In genomic region chr9:135258461-135258860, GRCh38 we compare ENCODE assay signal across 27 cellular contexts.
"Had no signal": no experiment of that assay in that cellular context is flagged by ENCODE, and none has a peak within 500 bp of the region (broad histone marks: within the 10 kb centered on the region; RNA-seq: fewer than 3 reads in every experiment).

No MANE protein-coding gene starts in this region.

- H3K4me1 Mint-ChIP-seq: naive thymus-derived CD4-positive, alpha-beta T cell; natural killer cell; nephron; neural progenitor cell; stimulated activated effector memory CD8-positive, alpha-beta T cell treated with anti-CD3 and anti-CD28 coated beads, Interleukin-12 subunit alpha, Interleukin-12 subunit beta, amount 100 ng/mL, for 72 hours; stimulated activated naive B cell treated with anti-CD40 and anti-IgM and Interleukin-4, amounts not matched to agents 10 μg/mL and 1 μg/mL and 100 μg/mL, for 72 hours had no signal

- FAIRE-seq: small intestine had no signal

- H3K4me2 ChIP-seq: neural progenitor cell had no signal

- H3K9ac ChIP-seq: neural progenitor cell, parathyroid adenoma had no signal

- H3K27ac Mint-ChIP-seq: naive thymus-derived CD4-positive, alpha-beta T cell; natural killer cell; nephron; neural progenitor cell; progenitor cell of endocrine pancreas; stimulated activated effector memory CD8-positive, alpha-beta T cell treated with anti-CD3 and anti-CD28 coated beads, Interleukin-12 subunit alpha, Interleukin-12 subunit beta, amount 100 ng/mL, for 72 hours; stimulated activated naive B cell treated with anti-CD40 and anti-IgM and Interleukin-4, amounts not matched to agents 10 μg/mL and 1 μg/mL and 100 μg/mL, for 72 hours; stimulated activated naive CD8-positive, alpha-beta T cell treated with anti-CD3 and anti-CD28 coated beads, Interleukin-15, Interleukin-2, amounts not matched to agents 100 ng/mL and 50 ng/mL, for 24 hours had no signal

- H2AFZ ChIP-seq: neural progenitor cell, parathyroid adenoma had no signal

- H3K36me3 ChIP-seq: neural progenitor cell, neutrophil, ovary, right lobe of liver, sigmoid colon, stomach, thoracic aorta, thyroid gland, tibial nerve, upper lobe of left lung, uterus had no signal

- H3K4me1 ChIP-seq: parathyroid adenoma, psoas muscle, right lobe of liver, sigmoid colon, thyroid gland, upper lobe of left lung, uterus had no signal

- H3K27ac ChIP-seq: neural progenitor cell, neutrophil, ovary, parathyroid adenoma, psoas muscle, right lobe of liver, sigmoid colon, stomach, thoracic aorta, thyroid gland, tibial nerve, upper lobe of left lung, uterus had no signal

- H3K9me3 Mint-ChIP-seq: natural killer cell; nephron; neural progenitor cell; stimulated activated effector memory CD8-positive, alpha-beta T cell treated with anti-CD3 and anti-CD28 coated beads, Interleukin-12 subunit alpha, Interleukin-12 subunit beta, amount 100 ng/mL, for 72 hours; stimulated activated naive B cell treated with anti-CD40 and anti-IgM and Interleukin-4, amounts not matched to agents 10 μg/mL and 1 μg/mL and 100 μg/mL, for 72 hours; stimulated activated naive CD8-positive, alpha-beta T cell treated with anti-CD3 and anti-CD28 coated beads, Interleukin-15, Interleukin-2, amounts not matched to agents 100 ng/mL and 50 ng/mL, for 24 hours had no signal

- H3K36me3 Mint-ChIP-seq: naive thymus-derived CD4-positive, alpha-beta T cell; natural killer cell; neural progenitor cell; stimulated activated effector memory CD8-positive, alpha-beta T cell treated with anti-CD3 and anti-CD28 coated beads, Interleukin-12 subunit alpha, Interleukin-12 subunit beta, amount 100 ng/mL, for 72 hours; stimulated activated naive B cell treated with anti-CD40 and anti-IgM and Interleukin-4, amounts not matched to agents 10 μg/mL and 1 μg/mL and 100 μg/mL, for 72 hours had no signal

- H3K4me3 Mint-ChIP-seq: naive thymus-derived CD4-positive, alpha-beta T cell; natural killer cell; nephron; neural progenitor cell; stimulated activated effector memory CD8-positive, alpha-beta T cell treated with anti-CD3 and anti-CD28 coated beads, Interleukin-12 subunit alpha, Interleukin-12 subunit beta, amount 100 ng/mL, for 72 hours; stimulated activated naive B cell treated with anti-CD40 and anti-IgM and Interleukin-4, amounts not matched to agents 10 μg/mL and 1 μg/mL and 100 μg/mL, for 72 hours; stimulated activated naive CD8-positive, alpha-beta T cell treated with anti-CD3 and anti-CD28 coated beads, Interleukin-15, Interleukin-2, amounts not matched to agents 100 ng/mL and 50 ng/mL, for 24 hours had no signal

- DNase-seq: naive thymus-derived CD4-positive, alpha-beta T cell; natural killer cell; ovary; psoas muscle; sigmoid colon; small intestine; stimulated activated CD4-positive, alpha-beta T cell treated with anti-CD3 and anti-CD28 coated beads, Interleukin-15, amount 100 ng/mL, for 24 hours; stimulated activated CD4-positive, alpha-beta T cell treated with anti-CD3 and anti-CD28 coated beads, Interleukin-2, amount 100 ng/mL, for 24 hours; stimulated activated CD4-positive, alpha-beta T cell treated with anti-CD3 and anti-CD28 coated beads, Interleukin-2, amount 100 ng/mL, for 48 hours; stimulated activated CD4-positive, alpha-beta T cell treated with anti-CD3 and anti-CD28 coated beads, Interleukin-4, amount 100 ng/mL, for 24 hours; stimulated activated naive B cell treated with anti-CD40 and anti-IgM and Interleukin-4, amounts not matched to agents 10 μg/mL and 1 μg/mL and 100 μg/mL, for 72 hours; stimulated activated naive CD4-positive, alpha-beta T cell treated with Interleukin-2 at 50 U/mL for 16 hours; stomach; thyroid gland; trophoblast cell; upper lobe of left lung; uterus had no signal

- H3K9me3 ChIP-seq: neutrophil, ovary, psoas muscle, right lobe of liver, sigmoid colon, stomach, thoracic aorta, thyroid gland, tibial nerve, upper lobe of left lung, uterus had no signal

- H3K27me3 ChIP-seq: ovary, right lobe of liver, thyroid gland, upper lobe of left lung, uterus had no signal

- H3K4me3 ChIP-seq: neural progenitor cell, ovary, psoas muscle, right lobe of liver, sigmoid colon, stomach, thoracic aorta, thyroid gland, tibial nerve, upper lobe of left lung, uterus had no signal
